Comparison of ENCODE assay signal across 16 cellular contexts in genomic region chr4:177802149-177802548, GRCh38.
DNase-seq lines count a peak whose midpoint lies in the region; ATAC-seq lines count a peak whose summit lies in the region.
"Had no signal": no experiment of that assay in that cellular context is flagged by ENCODE, and none has a peak within 500 bp of the region (broad histone marks: within the 10 kb centered on the region; RNA-seq: fewer than 3 reads in every experiment).

No MANE protein-coding gene starts in this region.

- no peak overlapping the region for H3K27ac ChIP-seq in mesendoderm (ENCODE audit: low read depth, low read length)

- H3K79me1 ChIP-seq in mesendoderm (ENCODE audit: low read length): no peaks in the 10 kb centered on the region

- H3K4ac ChIP-seq in mesendoderm (ENCODE audit: low read depth, low read length): no peak overlapping the region

- H3K23ac ChIP-seq in mesendoderm (ENCODE audit: low read length): no peak overlapping the region

- no peaks in the 10 kb centered on the region for H3K27me3 Mint-ChIP-seq in activated T-cell treated with anti-CD3 and anti-CD28 coated beads, Interleukin-2, amount 50 U/mL, for 72 hours (ENCODE audit: low read depth)
- H3K27me3 Mint-ChIP-seq: B cell; CD4-positive, alpha-beta T cell had no signal

- H2BK5ac ChIP-seq in mesendoderm (ENCODE audit: low read length): no peak overlapping the region

- no peak for ATAC-seq in activated T-cell treated with anti-CD3 and anti-CD28 coated beads, Interleukin-2, amount 50 U/mL, for 72 hours (replicated peaks in 1 of 2)
- ATAC-seq in left ventricle myocardium superior: no peak
- ATAC-seq: HCT116, HepG2 had no signal

- H3K9ac ChIP-seq in mesendoderm (ENCODE audit: low read length): no peak overlapping the region

- H3K79me2 ChIP-seq in mesendoderm (ENCODE audit: control insufficient read depth, insufficient read depth, low read length): no peaks in the 10 kb centered on the region

- no peaks in the 10 kb centered on the region for H3K27me3 ChIP-seq in mesendoderm (ENCODE audit: insufficient read depth, low read length, poor library complexity)

- no peak overlapping the region for H3K4me2 ChIP-seq in mesendoderm (ENCODE audit: low read length)

- no peak overlapping the region for H3K4me3 ChIP-seq in mesendoderm (ENCODE audit: low read length)

- intact Hi-C loops in left ventricle myocardium superior (cut with micrococcal nuclease): no loop called here

- no peak overlapping the region for H3K18ac ChIP-seq in mesendoderm (ENCODE audit: low read length)

- H4K8ac ChIP-seq in mesendoderm (ENCODE audit: low read depth, low read length): no peak overlapping the region

- no peak overlapping the region for H2BK15ac ChIP-seq in mesendoderm (replicated peaks; ENCODE audit: low read depth)

- H4K5ac ChIP-seq in mesendoderm (ENCODE audit: low read length): no peak overlapping the region

- no peaks in the 10 kb centered on the region for H3K4me1 Mint-ChIP-seq in activated T-cell treated with anti-CD3 and anti-CD28 coated beads, Interleukin-2, amount 50 U/mL, for 72 hours (ENCODE audit: low read depth)
- H3K4me1 Mint-ChIP-seq: B cell had no signal

- no peaks in the 10 kb centered on the region for H3K36me3 Mint-ChIP-seq in activated T-cell treated with anti-CD3 and anti-CD28 coated beads, Interleukin-2, amount 50 U/mL, for 72 hours (ENCODE audit: insufficient read depth in 2 of 2)

- H2AK5ac ChIP-seq in mesendoderm (ENCODE audit: low read length): no peak overlapping the region

- H2BK120ac ChIP-seq in mesendoderm (ENCODE audit: low read depth, low read length): no peak overlapping the region

- no peak overlapping the region for H3K56ac ChIP-seq in mesendoderm (ENCODE audit: low read length)

- H3K36me3 ChIP-seq in mesendoderm (ENCODE audit: control insufficient read depth, insufficient read depth, low read length): no peaks in the 10 kb centered on the region

- no peak overlapping the region for H3K4me3 Mint-ChIP-seq in activated T-cell treated with anti-CD3 and anti-CD28 coated beads, Interleukin-2, amount 50 U/mL, for 72 hours
- H3K4me3 Mint-ChIP-seq: B cell; CD4-positive, alpha-beta T cell had no signal

- H3K27ac Mint-ChIP-seq in activated T-cell treated with anti-CD3 and anti-CD28 coated beads, Interleukin-2, amount 50 U/mL, for 72 hours: no peak overlapping the region
- H3K27ac Mint-ChIP-seq: B cell; CD4-positive, alpha-beta T cell had no signal

- peak; percentile 22 for DNase-seq in D341Med (ENCODE audit: low spot score)
- DNase-seq in HCEC 1CT: peak; percentile 4
- DNase-seq in NCI-H82 (lab: John Stamatoyannopoulos, UW): peak; percentile 64
- peak; percentile 16 for DNase-seq in mesendoderm
- no peak for DNase-seq in activated T-cell treated with anti-CD3 and anti-CD28 coated beads, Interleukin-2, amount 50 U/mL, for 72 hours
- no peak for DNase-seq in left ventricle myocardium superior
- no peak for DNase-seq in iPS-NIHi11 (ENCODE audit: low spot score)
- DNase-seq: C1 segment of cervical spinal cord; Calu3; CD4-positive, alpha-beta T cell; DMS79 treated with DMSO at 0.1 percent for 48 hours; EL; GDM1 had no signal

- no CpG with 5 or more reads among the region's 1 CpG for WGBS in mesendoderm (ENCODE audit: extremely low coverage, insufficient coverage, low lambda C conversion rate)

- no peaks in the 10 kb centered on the region for H3K4me1 ChIP-seq in mesendoderm (ENCODE audit: control insufficient read depth, low read depth, low read length)

- no peaks in the 10 kb centered on the region for H3K9me3 Mint-ChIP-seq in activated T-cell treated with anti-CD3 and anti-CD28 coated beads, Interleukin-2, amount 50 U/mL, for 72 hours
- H3K9me3 Mint-ChIP-seq: CD4-positive, alpha-beta T cell had no signal

Comparison
In these comparisons a context has a peak if more than half of its experiments do, and no peak if none do; other contexts are left out.
1. DNase-seq: peak in D341Med (single experiment), HCEC 1CT (single experiment), NCI-H82 (single experiment) and mesendoderm (single experiment); none in activated T-cell treated with anti-CD3 and anti-CD28 coated beads, Interleukin-2, amount 50 U/mL, for 72 hours (0 of 2), left ventricle myocardium superior (single experiment) and iPS-NIHi11 (single experiment).